Comparison of ENCODE assay signal across 15 cellular contexts in genomic region chr2:43233218-43234212, GRCh38. TPM values are rescaled to one million over a fixed set of nuclear protein-coding genes. Genes with fewer than 3 reads are reported as not detected.
DNase-seq lines count a peak whose midpoint lies in the region; ATAC-seq and TF ChIP-seq lines count a peak whose summit lies in the region.
"Had no signal": no experiment of that assay in that cellular context is flagged by ENCODE, and none has a peak within 500 bp of the region (broad histone marks: within the 10 kb centered on the region; RNA-seq: fewer than 3 reads in every experiment).

No MANE protein-coding gene starts in this region.

- no peaks in the 10 kb centered on the region for H3K27me3 Mint-ChIP-seq in activated B cell treated with CpG ODN at 0.5 μM for 24 hours
- H3K27me3 Mint-ChIP-seq: central memory CD8-positive, alpha-beta T cell had no signal

- peak overlapping the region in 1 of 8 donors; percentile 10 for H3K4me3 ChIP-seq in spleen
- H3K4me3 ChIP-seq: tibial artery had no signal

- no peaks in the 10 kb centered on the region for H3K9me3 Mint-ChIP-seq in activated B cell treated with CpG ODN at 0.5 μM for 24 hours
- H3K9me3 Mint-ChIP-seq: central memory CD8-positive, alpha-beta T cell; neural crest cell had no signal

- peaks cover 20 to 94% (median 46%) of the 10 kb centered on the region in 6 donors for H3K4me1 ChIP-seq in spleen

- peaks cover 0 to 27% (median 6%) of the 10 kb centered on the region in 6 donors for H3K36me3 ChIP-seq in spleen

- peaks cover 54% of the 10 kb centered on the region for H3K4me1 Mint-ChIP-seq in activated B cell treated with CpG ODN at 0.5 μM for 24 hours

- whole genome bisulfite sequencing in spleen, 5 donors, result 46 to 71% (median 60%) methylated on average over 9 of the region's 9 CpGs

- POLR2A ChIA-PET in activated B cell treated with CpG ODN at 0.5 μM for 24 hours (lab: Charles Lee), result no interaction called here

- TF ChIP-seq POLR2A in spleen (IDR thresholded peaks at IDR 0.05), result no peak

- H3K9me3 ChIP-seq in spleen, result no peaks in the 10 kb centered on the region
- H3K9me3 ChIP-seq: tibial artery had no signal

- peak overlapping the region; percentile 69 for H3K27ac Mint-ChIP-seq in activated B cell treated with CpG ODN at 0.5 μM for 24 hours

- H3K27me3 ChIP-seq in spleen (replicated peaks in 1 of 7), result no peaks in the 10 kb centered on the region
- H3K27me3 ChIP-seq: tibial artery had no signal

- no peak overlapping the region for H3K4me3 Mint-ChIP-seq in activated B cell treated with CpG ODN at 0.5 μM for 24 hours
- H3K4me3 Mint-ChIP-seq: central memory CD8-positive, alpha-beta T cell; neural crest cell had no signal

- peaks cover 30% of the 10 kb centered on the region for H3K36me3 Mint-ChIP-seq in activated B cell treated with CpG ODN at 0.5 μM for 24 hours (ENCODE audit: low read depth)

- intact Hi-C loops in activated B cell treated with CpG ODN at 0.5 μM for 24 hours (cut with micrococcal nuclease), result no loop called here
- intact Hi-C loops in spleen (cut with DNase I; ENCODE audit: low total_unique reads), result loop anchor here (5.0 kb wide), 1 partner anchor 254 kb away; no protein-coding TSS in a partner anchor

- no peak for ATAC-seq in activated B cell treated with CpG ODN at 0.5 μM for 24 hours (ENCODE audit: low read depth)
- no peak for ATAC-seq in HG03354 (IDR thresholded peaks at IDR 0.05; ENCODE audit: poor library complexity, severe bottlenecking, unreplicated experiment)
- ATAC-seq in HG03520 (IDR thresholded peaks at IDR 0.05; ENCODE audit: unreplicated experiment), result no peak
- ATAC-seq in GM21526 (IDR thresholded peaks at IDR 0.05; ENCODE audit: low FRiP score, unreplicated experiment), result no peak

- no peak for TF ChIP-seq CTCF in activated B cell treated with CpG ODN at 0.5 μM for 24 hours (IDR thresholded peaks at IDR 0.05)
- TF ChIP-seq CTCF in spleen (IDR thresholded peaks at IDR 0.05 in 8 of 11, conservative IDR thresholded peaks at IDR 0.05 in 3 of 11), result no peak

- DNase-seq in NCI-H2171 treated with DMSO at 0.1 percent for 48 hours (lab: John Stamatoyannopoulos, UW) (peak; percentile 60), NCI-H2171 (lab: John Stamatoyannopoulos, UW) (no peak), NCI-H524 (lab: John Stamatoyannopoulos, UW) (peak; percentile 81 to 93), activated B cell treated with CpG ODN at 0.5 μM for 24 hours (no peak), spleen (no peak)
- DNase-seq: activated CD8-positive, alpha-beta memory T cell treated with anti-CD3 and anti-CD28 coated beads for 24 hours; activated naive CD4-positive, alpha-beta T cell treated with anti-CD3 and anti-CD28 coated beads, Interleukin-2, amount 50 U/mL, for 16 hours; DMS153; head of caudate nucleus; tibial artery had no signal

- H3K27ac ChIP-seq in spleen, result peak overlapping the region in 7 of 8 donors; percentile 37 to 86 (median 61)
- H3K27ac ChIP-seq: tibial artery had no signal

- CTCF ChIA-PET in activated B cell treated with CpG ODN at 0.5 μM for 24 hours (lab: Charles Lee), result interaction anchor here (1.7 kb wide), 1 partner anchor 104 kb away, joined by 6 read pairs; no protein-coding TSS in a partner anchor

RNA-seq across cellular contexts. Expression of gene ZFP36L2, which starts 7.1 kb away (rescaled TPM):
- total RNA-seq in activated B cell treated with CpG ODN at 0.5 μM for 24 hours, result 56.7 and 62.1 TPM in 2 replicates
- 100 to 1,000 TPM; 118 to 223 (median 131) TPM for total RNA-seq in spleen
- polyA plus RNA-seq in spleen, result 100 to 1,000 TPM in 1 of 3 donors, 10 to 100 TPM in 2; 72.4 to 115 (median 91.0) TPM

Comparison
In these comparisons a context has a peak if more than half of its experiments do, and no peak if none do; other contexts are left out.
1. DNase-seq: peak in NCI-H2171 treated with DMSO at 0.1 percent for 48 hours (single experiment) and NCI-H524 (2 of 2); none in NCI-H2171 (single experiment), activated B cell treated with CpG ODN at 0.5 μM for 24 hours (single experiment) and spleen (single experiment).